In the genomic region with DNA sequence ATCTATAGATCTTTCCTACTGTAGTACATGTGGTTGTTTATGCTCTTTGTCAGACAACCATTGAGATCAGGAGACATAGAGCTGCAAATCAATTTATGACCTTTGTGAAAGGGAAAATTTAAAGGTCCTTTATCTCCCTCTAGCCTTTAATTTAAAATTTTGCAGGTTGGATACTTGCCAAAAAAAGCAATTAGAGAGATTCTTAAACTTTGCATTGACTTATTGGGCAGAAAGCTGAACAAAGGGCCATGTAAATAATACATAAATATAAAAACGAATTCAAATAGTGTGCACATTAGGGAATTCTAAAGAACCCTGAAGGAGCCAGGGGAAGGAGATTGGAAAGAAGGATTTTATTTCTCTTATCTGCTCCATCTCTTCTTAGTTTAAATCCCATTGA, we compare ENCODE assay signal across 12 cellular contexts. TPM values are rescaled to one million over a fixed set of nuclear protein-coding genes. Genes with fewer than 3 reads are reported as not detected.
DNase-seq lines count a peak whose midpoint lies in the region; ATAC-seq and TF ChIP-seq lines count a peak whose summit lies in the region.
"Had no signal": no experiment of that assay in that cellular context is flagged by ENCODE, and none has a peak within 500 bp of the region (broad histone marks: within the 10 kb centered on the region; RNA-seq: fewer than 3 reads in every experiment).

No MANE protein-coding gene starts in this region.

- ATAC-seq in foreskin keratinocyte (no peak), left lobe of liver (no peak), GM19328 (IDR thresholded peaks at IDR 0.05; ENCODE audit: unreplicated experiment) (no peak)
- ATAC-seq: HepG2 had no signal

- no peak overlapping the region for H3K27ac ChIP-seq in foreskin keratinocyte
- H3K27ac ChIP-seq: C4-2B had no signal

- peak; percentile 13 for TF ChIP-seq CTCF in foreskin keratinocyte (conservative IDR thresholded peaks at IDR 0.05)

- H3K27me3 ChIP-seq in foreskin keratinocyte, result no peaks in the 10 kb centered on the region

- no peaks in the 10 kb centered on the region for H3K4me1 ChIP-seq in foreskin keratinocyte

- DNase-seq in NCI-H2227 (lab: John Stamatoyannopoulos, UW; ENCODE audit: unreplicated experiment) (peak; percentile 29), NCI-H2227 treated with DMSO at 0.1 percent for 48 hours (lab: John Stamatoyannopoulos, UW) (no peak), NCI-H69 (lab: John Stamatoyannopoulos, UW) (peak; percentile 3), foreskin keratinocyte (no peak), left lobe of liver (ENCODE audit: low spot score) (no peak), NCI-H2081 (lab: John Stamatoyannopoulos, UW) (no peak)
- DNase-seq: DND-41, GF-D8, HFFc6 had no signal

RNA-seq across cellular contexts. Expression of gene RB1, which starts 22.0 kb away (rescaled TPM):
- 30.4 and 32.8 TPM in 2 replicates for total RNA-seq in foreskin keratinocyte
- polyA plus RNA-seq in foreskin keratinocyte, result 7.1 and 8.7 TPM in 2 replicates
- total RNA-seq in left lobe of liver, result 8.2 TPM

RNA-seq across cellular contexts. Expression of gene ITM2B, which starts 48.5 kb away (rescaled TPM):
- total RNA-seq in foreskin keratinocyte (211 and 221 TPM in 2 replicates), left lobe of liver (221 TPM)
- 252 and 272 TPM in 2 replicates for polyA plus RNA-seq in foreskin keratinocyte

Comparison
In these comparisons a context has a peak if more than half of its experiments do, and no peak if none do; other contexts are left out.
1. DNase-seq: peak in NCI-H2227 (single experiment) and NCI-H69 (single experiment); none in NCI-H2227 treated with DMSO at 0.1 percent for 48 hours (single experiment), foreskin keratinocyte (0 of 2), left lobe of liver (single experiment) and NCI-H2081 (0 of 2).